23 cellular contexts compared by ENCODE assay signal in genomic region chr9:130427326-130427725, GRCh38. TPM values are rescaled to one million over a fixed set of nuclear protein-coding genes. Genes with fewer than 3 reads are reported as not detected.
"Had no signal": no experiment of that assay in that cellular context is flagged by ENCODE, and none has a peak within 500 bp of the region (broad histone marks: within the 10 kb centered on the region; RNA-seq: fewer than 3 reads in every experiment).

No MANE protein-coding gene starts in this region.

- ATAC-seq: natural killer cell treated with Interleukin-12 subunit alpha and Interleukin-12 subunit beta and Interleukin-15 and Interleukin-18, amount 100 ng/mL, for 72 hours; stimulated activated naive CD8-positive, alpha-beta T cell treated with anti-CD3 and anti-CD28 coated beads, Interleukin-15, amount 100 ng/mL, for 72 hours had no signal

- DNase-seq: activated B cell treated with CpG ODN at 0.5 μM for 24 hours; activated CD4-positive, alpha-beta memory T cell treated with anti-CD3 and anti-CD28 coated beads for 36 hours; activated CD4-positive, alpha-beta T cell treated with anti-CD3 and anti-CD28 coated beads for 4 hours; activated naive CD4-positive, alpha-beta T cell treated with Interleukin-2 at 50 U/mL for 16 hours; activated naive CD8-positive, alpha-beta T cell treated with anti-CD3 and anti-CD28 coated beads for 36 hours; activated T-cell treated with anti-CD3 and anti-CD28 coated beads, Interleukin-2, amount 50 U/mL, for 48 hours; amniotic stem cell; cortex of kidney; erythroblast; immature natural killer cell; kidney glomerular epithelial cell; left lung; stimulated activated CD4-positive, alpha-beta T cell treated with anti-CD3 and anti-CD28 coated beads, Interleukin-1b, Interleukin-23, amount 100 ng/mL, for 48 hours; stimulated activated naive CD8-positive, alpha-beta T cell treated with anti-CD3 and anti-CD28 coated beads, Interleukin-15, amount 100 ng/mL, for 72 hours had no signal

- H3K4me3 ChIP-seq: left lung, pancreas, psoas muscle, right atrium auricular region, skin epidermis, tibial artery had no signal

- H3K9me3 ChIP-seq: neutrophil, pancreas, psoas muscle, right atrium auricular region, tibial artery had no signal

- H3K4me1 ChIP-seq: pancreas, psoas muscle had no signal

- H3K27me3 ChIP-seq: pancreas, right atrium auricular region had no signal

- H3K27ac ChIP-seq: foreskin keratinocyte, left lung, neutrophil, pancreas, psoas muscle, right atrium auricular region, skin epidermis, tibial artery had no signal

- H3K27ac Mint-ChIP-seq: activated B cell treated with CpG ODN at 0.5 μM for 24 hours; activated CD4-positive, alpha-beta memory T cell treated with anti-CD3 and anti-CD28 coated beads for 36 hours; activated naive CD8-positive, alpha-beta T cell treated with anti-CD3 and anti-CD28 coated beads for 36 hours; immature natural killer cell; natural killer cell treated with Interleukin-12 subunit alpha and Interleukin-12 subunit beta and Interleukin-15 and Interleukin-18, amount 100 ng/mL, for 72 hours; T-helper 1 cell treated with Interleukin-12 subunit alpha and Interleukin-12 subunit beta and Interleukin-4 antibody, amounts not matched to agents 30 μg/mL and 1 μg/mL, for 36 hours had no signal

- H3K36me3 Mint-ChIP-seq: activated CD4-positive, alpha-beta memory T cell treated with anti-CD3 and anti-CD28 coated beads for 36 hours; activated naive CD8-positive, alpha-beta T cell treated with anti-CD3 and anti-CD28 coated beads for 36 hours; immature natural killer cell; natural killer cell treated with Interleukin-12 subunit alpha and Interleukin-12 subunit beta and Interleukin-15 and Interleukin-18, amount 100 ng/mL, for 72 hours had no signal

- H3K9me3 Mint-ChIP-seq: activated CD4-positive, alpha-beta memory T cell treated with anti-CD3 and anti-CD28 coated beads for 36 hours; activated naive CD8-positive, alpha-beta T cell treated with anti-CD3 and anti-CD28 coated beads for 36 hours; immature natural killer cell; natural killer cell treated with Interleukin-12 subunit alpha and Interleukin-12 subunit beta and Interleukin-15 and Interleukin-18, amount 100 ng/mL, for 72 hours; stimulated activated naive CD8-positive, alpha-beta T cell treated with anti-CD3 and anti-CD28 coated beads, Interleukin-15, amount 100 ng/mL, for 72 hours; T-helper 1 cell treated with Interleukin-12 subunit alpha and Interleukin-12 subunit beta and Interleukin-4 antibody, amounts not matched to agents 30 μg/mL and 1 μg/mL, for 36 hours had no signal

- H3K4me1 Mint-ChIP-seq: activated B cell treated with CpG ODN at 0.5 μM for 24 hours; activated naive CD8-positive, alpha-beta T cell treated with anti-CD3 and anti-CD28 coated beads for 36 hours; immature natural killer cell had no signal

- H3K4me3 Mint-ChIP-seq: activated B cell treated with CpG ODN at 0.5 μM for 24 hours; activated CD4-positive, alpha-beta memory T cell treated with anti-CD3 and anti-CD28 coated beads for 36 hours; activated naive CD8-positive, alpha-beta T cell treated with anti-CD3 and anti-CD28 coated beads for 36 hours; immature natural killer cell; natural killer cell treated with Interleukin-12 subunit alpha and Interleukin-12 subunit beta and Interleukin-15 and Interleukin-18, amount 100 ng/mL, for 72 hours; stimulated activated naive CD8-positive, alpha-beta T cell treated with anti-CD3 and anti-CD28 coated beads, Interleukin-15, amount 100 ng/mL, for 72 hours; T-helper 1 cell treated with Interleukin-12 subunit alpha and Interleukin-12 subunit beta and Interleukin-4 antibody, amounts not matched to agents 30 μg/mL and 1 μg/mL, for 36 hours had no signal

- H3K36me3 ChIP-seq: left lung, neutrophil, pancreas, right atrium auricular region, tibial artery had no signal

- FAIRE-seq: pancreas had no signal

RNA-seq across cellular contexts. Expression of gene ASS1, which starts 17.4 kb away (rescaled TPM):
- total RNA-seq: natural killer cell treated with Interleukin-12 subunit alpha and Interleukin-12 subunit beta and Interleukin-15 and Interleukin-18, amount 100 ng/mL, for 72 hours had no signal
- polyA plus RNA-seq: immature natural killer cell had no signal
